Comparison of ENCODE assay signal across 20 cellular contexts in genomic region chr16:1897692-1898091, GRCh38. TPM values are rescaled to one million over a fixed set of nuclear protein-coding genes. Genes with fewer than 3 reads are reported as not detected.
"Had no signal": no experiment of that assay in that cellular context is flagged by ENCODE, and none has a peak within 500 bp of the region (broad histone marks: within the 10 kb centered on the region; RNA-seq: fewer than 3 reads in every experiment).

No MANE protein-coding gene starts in this region.

RNA-seq across cellular contexts. Expression of gene HS3ST6, which starts 20.5 kb away (rescaled TPM):
- total RNA-seq: activated naive CD4-positive, alpha-beta T cell treated with anti-CD3 and anti-CD28 coated beads for 36 hours; activated naive CD4-positive, alpha-beta T cell treated with anti-CD3 and anti-CD28 coated beads, Interleukin-2, amount 50 U/mL, for 72 hours; activated naive CD8-positive, alpha-beta T cell treated with anti-CD3 and anti-CD28 coated beads for 36 hours; activated naive CD8-positive, alpha-beta T cell treated with anti-CD3 and anti-CD28 coated beads, Interleukin-2, amount 10 ng/mL, durations not matched to agents 7 days and 5 days; activated T-cell treated with anti-CD3 and anti-CD28 coated beads, Interleukin-2, amount 50 U/mL, for 4 hours; activated T-cell treated with anti-CD3 and anti-CD28 coated beads, Interleukin-2, amount 50 U/mL, for 72 hours; activated T-helper 1 cell treated with anti-CD3 and anti-CD28 coated beads, Interleukin-12 subunit alpha, Interleukin-12 subunit beta, Interleukin-2, Interleukin-4 antibody, amounts not matched to agents 30 ng/mL and 10 ng/mL and 1 ng/mL, durations not matched to agents 14 hours and 24 hours and 36 hours; activated T-helper 17 cell treated with anti-CD3 and anti-CD28 coated beads, Interleukin-2, amount 50 U/mL, for 72 hours; activated T-helper 2 cell treated with anti-CD3 and anti-CD28 coated beads, Interferon-gamma antibody, Interleukin-2, Interleukin-4, amounts not matched to agents 10 μg/mL and 5 μg/mL and 100 μg/mL, durations not matched to agents 14 hours and 24 hours and 36 hours; adrenal gland; aorta; ascending aorta; astrocyte; body of pancreas; breast epithelium; bronchial epithelial cell; cardiac muscle cell; cardiac septum; cerebellum; chondrocyte had no signal
- polyA plus RNA-seq: cardiac muscle cell had no signal

RNA-seq across cellular contexts. Expression of gene MEIOB, which starts 25.7 kb away (rescaled TPM):
- total RNA-seq: activated naive CD8-positive, alpha-beta T cell treated with anti-CD3 and anti-CD28 coated beads, Interleukin-2, amount 10 ng/mL, durations not matched to agents 7 days and 5 days; activated T-helper 1 cell treated with anti-CD3 and anti-CD28 coated beads, Interleukin-12 subunit alpha, Interleukin-12 subunit beta, Interleukin-2, Interleukin-4 antibody, amounts not matched to agents 30 ng/mL and 10 ng/mL and 1 ng/mL, durations not matched to agents 14 hours and 24 hours and 36 hours; activated T-helper 2 cell treated with anti-CD3 and anti-CD28 coated beads, Interferon-gamma antibody, Interleukin-2, Interleukin-4, amounts not matched to agents 10 μg/mL and 5 μg/mL and 100 μg/mL, durations not matched to agents 14 hours and 24 hours and 36 hours; aorta; ascending aorta; breast epithelium; cardiac septum had no signal
- polyA plus RNA-seq: adrenal gland, aorta, cardiac muscle cell had no signal

RNA-seq across cellular contexts. Expression of gene RPL3L, which starts 56.8 kb away (rescaled TPM):
- total RNA-seq: activated naive CD4-positive, alpha-beta T cell treated with anti-CD3 and anti-CD28 coated beads for 36 hours; activated naive CD4-positive, alpha-beta T cell treated with anti-CD3 and anti-CD28 coated beads, Interleukin-2, amount 50 U/mL, for 72 hours; activated naive CD8-positive, alpha-beta T cell treated with anti-CD3 and anti-CD28 coated beads for 36 hours; activated naive CD8-positive, alpha-beta T cell treated with anti-CD3 and anti-CD28 coated beads, Interleukin-2, amount 10 ng/mL, durations not matched to agents 7 days and 5 days; activated T-cell treated with anti-CD3 and anti-CD28 coated beads, Interleukin-2, amount 50 U/mL, for 4 hours; aorta; ascending aorta; astrocyte; breast epithelium; cardiac muscle cell; chondrocyte had no signal
- polyA plus RNA-seq: aorta had no signal
